Comparison of ENCODE assay signal across 21 cellular contexts in the genomic region with DNA sequence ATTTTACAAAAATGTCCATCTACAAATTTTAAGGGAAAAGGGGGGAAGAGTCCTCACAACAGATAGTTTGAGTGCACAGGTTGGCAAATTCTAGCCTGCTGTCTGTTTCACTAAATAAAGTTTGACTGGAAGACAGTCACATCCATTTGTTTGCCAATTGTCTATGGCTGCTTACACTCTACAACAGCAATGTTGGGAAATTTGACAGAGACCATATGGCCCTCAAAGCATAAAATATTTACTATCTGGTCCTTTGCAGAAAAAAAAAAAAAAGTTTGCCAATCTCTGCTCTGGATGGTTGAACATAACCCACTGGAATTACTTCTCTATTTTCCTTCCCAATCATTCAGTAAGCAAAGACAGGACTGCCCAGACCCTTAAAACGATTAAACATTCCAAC.
DNase-seq lines count a peak whose midpoint lies in the region; ATAC-seq and TF ChIP-seq lines count a peak whose summit lies in the region.
"Had no signal": no experiment of that assay in that cellular context is flagged by ENCODE, and none has a peak within 500 bp of the region (broad histone marks: within the 10 kb centered on the region; RNA-seq: fewer than 3 reads in every experiment).

No MANE protein-coding gene starts in this region.

- H3K9ac ChIP-seq in SK-N-SH = no peak overlapping the region

- H3K4me1 ChIP-seq in SK-N-SH (ENCODE audit: control insufficient read depth in 1 of 2, insufficient read depth in 2 of 2, low read depth in 1 of 2, low read length in 1 of 2) = peaks cover 0 to 11% of the 10 kb centered on the region in 2 experiments; a peak in 2 of 4 replicates

- H3K4me1 Mint-ChIP-seq in stimulated activated naive B cell treated with anti-CD40 and anti-IgM and Interleukin-4, amounts not matched to agents 10 μg/mL and 1 μg/mL and 100 μg/mL, for 72 hours = peaks cover 29 to 49% of the 10 kb centered on the region in 2 donors

- H2AFZ ChIP-seq in SK-N-SH (ENCODE audit: low read depth) = no peak overlapping the region

- peaks cover 10% of the 10 kb centered on the region in 2 donors for H3K9me3 Mint-ChIP-seq in stimulated activated naive B cell treated with anti-CD40 and anti-IgM and Interleukin-4, amounts not matched to agents 10 μg/mL and 1 μg/mL and 100 μg/mL, for 72 hours
- H3K9me3 Mint-ChIP-seq: H9; T-helper 1 cell treated with Interleukin-12 subunit alpha and Interleukin-12 subunit beta and Interleukin-4 antibody, amounts not matched to agents 30 μg/mL and 1 μg/mL, for 36 hours had no signal

- ATAC-seq in stimulated activated naive B cell treated with anti-CD40 and anti-IgM and Interleukin-4, amounts not matched to agents 10 μg/mL and 1 μg/mL and 100 μg/mL, for 72 hours (replicated peaks) = no peak
- ATAC-seq in GM21723 (IDR thresholded peaks at IDR 0.05; ENCODE audit: unreplicated experiment) = no peak
- ATAC-seq in GM21360 (IDR thresholded peaks at IDR 0.05; ENCODE audit: unreplicated experiment) = no peak

- H3K36me3 Mint-ChIP-seq in stimulated activated naive B cell treated with anti-CD40 and anti-IgM and Interleukin-4, amounts not matched to agents 10 μg/mL and 1 μg/mL and 100 μg/mL, for 72 hours = peaks cover 26 to 48% of the 10 kb centered on the region in 2 donors

- H3K4me3 ChIP-seq in SK-N-SH (ENCODE audit: low read depth in 2 of 2, low read length in 1 of 2) (no peak overlapping the region), fibroblast of pulmonary artery (replicated peaks; ENCODE audit: low read depth, low read length) (no peak overlapping the region)

- no peaks in the 10 kb centered on the region for H3K27me3 Mint-ChIP-seq in stimulated activated naive B cell treated with anti-CD40 and anti-IgM and Interleukin-4, amounts not matched to agents 10 μg/mL and 1 μg/mL and 100 μg/mL, for 72 hours

- H3K9me2 ChIP-seq in SK-N-SH = no peaks in the 10 kb centered on the region

- H3K27ac ChIP-seq in SK-N-SH (ENCODE audit: low read depth in 2 of 2, low read length in 1 of 2) = peak overlapping the region in 1 of 2 experiments; percentile 82; a peak in 1 of 4 replicates
- H3K27ac ChIP-seq: HL-60 had no signal

- TF ChIP-seq RAD21 in SK-N-SH (IDR thresholded peaks at IDR 0.05; ENCODE audit: low read length) = no peak

- no peaks in the 10 kb centered on the region for H3F3A ChIP-seq in SK-N-SH (replicated peaks; ENCODE audit: insufficient read depth)

- H4K20me1 ChIP-seq in SK-N-SH (ENCODE audit: insufficient read depth) = no peaks in the 10 kb centered on the region

- H3K27me3 ChIP-seq in SK-N-SH (ENCODE audit: insufficient read depth) = no peaks in the 10 kb centered on the region

- DNase-seq in HCEC 1CT (peak; percentile 6), SK-N-SH (peak; percentile 17), fibroblast of pulmonary artery (ENCODE audit: low read depth) (peak; percentile 40)
- DNase-seq in stimulated activated naive B cell treated with anti-CD40 and anti-IgM and Interleukin-4, amounts not matched to agents 10 μg/mL and 1 μg/mL and 100 μg/mL, for 72 hours = no peak
- no peak for DNase-seq in activated CD4-positive, alpha-beta T cell treated with anti-CD3 and anti-CD28 coated beads for 4 hours
- DNase-seq: ACHN, AML-193, Caco-2, GF-D8, H9, NCI-H1092, NCI-H146, NCI-H2081 treated with DMSO at 0.1 percent for 48 hours, NCI-H510A, NCI-H82, RPMI8226, SHP77 treated with DMSO at 0.1 percent for 48 hours had no signal

- no peak overlapping the region for H3K4me3 Mint-ChIP-seq in stimulated activated naive B cell treated with anti-CD40 and anti-IgM and Interleukin-4, amounts not matched to agents 10 μg/mL and 1 μg/mL and 100 μg/mL, for 72 hours
- H3K4me3 Mint-ChIP-seq: H9; T-helper 1 cell treated with Interleukin-12 subunit alpha and Interleukin-12 subunit beta and Interleukin-4 antibody, amounts not matched to agents 30 μg/mL and 1 μg/mL, for 36 hours had no signal

- 45% methylated on average over 1 of the region's 1 CpG for WGBS in SK-N-SH (ENCODE audit: low lambda C conversion rate)

- TF ChIP-seq CTCF in SK-N-SH (IDR thresholded peaks at IDR 0.05) (no peak), fibroblast of pulmonary artery (IDR thresholded peaks at IDR 0.05; ENCODE audit: low read length, missing control alignments) (no peak)

- no peak overlapping the region for H3K4me2 ChIP-seq in SK-N-SH

- CTCF ChIA-PET in SK-N-SH (lab: Yijun Ruan, JAX) = no interaction called here

- H3K9me3 ChIP-seq in SK-N-SH = no peaks in the 10 kb centered on the region
- H3K9me3 ChIP-seq: Caco-2 had no signal

- POLR2A ChIA-PET in SK-N-SH (lab: Yijun Ruan, JAX) = no interaction called here

- TF ChIP-seq EP300 in SK-N-SH (IDR thresholded peaks at IDR 0.05; ENCODE audit: borderline replicate concordance in 1 of 2, low read depth in 1 of 2, low read length in 1 of 2) = peak in 1 of 2 experiments; percentile 73; a peak in 2 of 4 replicates

- peaks cover 11% of the 10 kb centered on the region for H3K79me2 ChIP-seq in SK-N-SH (ENCODE audit: insufficient read depth)

- peak overlapping the region; percentile 93 for H3K27ac Mint-ChIP-seq in stimulated activated naive B cell treated with anti-CD40 and anti-IgM and Interleukin-4, amounts not matched to agents 10 μg/mL and 1 μg/mL and 100 μg/mL, for 72 hours
- H3K27ac Mint-ChIP-seq: T-helper 1 cell treated with Interleukin-12 subunit alpha and Interleukin-12 subunit beta and Interleukin-4 antibody, amounts not matched to agents 30 μg/mL and 1 μg/mL, for 36 hours had no signal

- H3K36me3 ChIP-seq in SK-N-SH (replicated peaks in 1 of 2; ENCODE audit: control insufficient read depth in 1 of 2, insufficient read depth in 2 of 2, low read length in 1 of 2) = no peaks in the 10 kb centered on the region

TF ChIP-seq in SK-N-SH, 30 proteins besides CTCF, POLR2A, EP300 and RAD21:
- no peak for TF ChIP-seq FOSL2 (IDR thresholded peaks at IDR 0.05; ENCODE audit: borderline replicate concordance, low read depth)
- TF ChIP-seq TCF12 (IDR thresholded peaks at IDR 0.05) = peak; percentile 69
- 0 out of 2 replicates have a peak, but pooled peaks have one; percentile 5 for TF ChIP-seq NFIC (IDR thresholded peaks at IDR 0.05; ENCODE audit: borderline replicate concordance)
- peak; percentile 53; the same call in 1 of the 2 replicates for TF ChIP-seq RCOR1 (IDR thresholded peaks at IDR 0.05; ENCODE audit: low read length)
- TF ChIP-seq, protein P1, sequence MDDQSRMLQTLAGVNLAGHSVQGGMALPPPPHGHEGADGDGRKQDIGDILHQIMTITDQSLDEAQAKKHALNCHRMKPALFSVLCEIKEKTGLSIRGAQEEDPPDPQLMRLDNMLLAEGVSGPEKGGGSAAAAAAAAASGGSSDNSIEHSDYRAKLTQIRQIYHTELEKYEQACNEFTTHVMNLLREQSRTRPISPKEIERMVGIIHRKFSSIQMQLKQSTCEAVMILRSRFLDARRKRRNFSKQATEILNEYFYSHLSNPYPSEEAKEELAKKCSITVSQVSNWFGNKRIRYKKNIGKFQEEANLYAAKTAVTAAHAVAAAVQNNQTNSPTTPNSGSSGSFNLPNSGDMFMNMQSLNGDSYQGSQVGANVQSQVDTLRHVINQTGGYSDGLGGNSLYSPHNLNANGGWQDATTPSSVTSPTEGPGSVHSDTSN (IDR thresholded peaks at IDR 0.05) = peak; percentile 57
- TF ChIP-seq, protein P2, sequence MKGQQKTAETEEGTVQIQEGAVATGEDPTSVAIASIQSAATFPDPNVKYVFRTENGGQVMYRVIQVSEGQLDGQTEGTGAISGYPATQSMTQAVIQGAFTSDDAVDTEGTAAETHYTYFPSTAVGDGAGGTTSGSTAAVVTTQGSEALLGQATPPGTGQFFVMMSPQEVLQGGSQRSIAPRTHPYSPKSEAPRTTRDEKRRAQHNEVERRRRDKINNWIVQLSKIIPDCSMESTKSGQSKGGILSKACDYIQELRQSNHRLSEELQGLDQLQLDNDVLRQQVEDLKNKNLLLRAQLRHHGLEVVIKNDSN (IDR thresholded peaks at IDR 0.05; ENCODE audit: borderline replicate concordance, low read depth) = no peak

Comparison
In these comparisons a context has a peak if more than half of its experiments do, and no peak if none do; other contexts are left out.
1. DNase-seq: peak in HCEC 1CT (single experiment), SK-N-SH (single experiment) and fibroblast of pulmonary artery (single experiment); none in stimulated activated naive B cell treated with anti-CD40 and anti-IgM and Interleukin-4, amounts not matched to agents 10 μg/mL and 1 μg/mL and 100 μg/mL, for 72 hours (single experiment) and activated CD4-positive, alpha-beta T cell treated with anti-CD3 and anti-CD28 coated beads for 4 hours (0 of 2).